In genomic region chr7:81692146-81692905, GRCh38 we compare ENCODE assay signal across 18 cellular contexts.
DNase-seq lines count a peak whose midpoint lies in the region; ATAC-seq, FAIRE-seq and TF ChIP-seq lines count a peak whose summit lies in the region.
"Had no signal": no experiment of that assay in that cellular context is flagged by ENCODE, and none has a peak within 500 bp of the region (broad histone marks: within the 10 kb centered on the region; RNA-seq: fewer than 3 reads in every experiment).

No MANE protein-coding gene starts in this region.

- intact Hi-C loops in HepG2 (cut with micrococcal nuclease; ENCODE audit: unreplicated experiment): no loop called here

- TF ChIP-seq POLR2A in HepG2 (IDR thresholded peaks at IDR 0.05; ENCODE audit: insufficient read depth in 1 of 2, low read depth in 2 of 2, low read length in 2 of 2): no peak

- no TSS peak for BruUV-seq in HepG2 (replicated peaks; lab: Mats Ljungman, UMichigan)

- TF ChIP-seq RAD21 in HepG2 (CRISPR knock-in tag; IDR thresholded peaks at IDR 0.05): no peak

- no peaks in the 10 kb centered on the region for H3K36me3 Mint-ChIP-seq in type B pancreatic cell
- H3K36me3 Mint-ChIP-seq: stimulated activated naive B cell treated with anti-CD40 and anti-IgM and Interleukin-4, amounts not matched to agents 10 μg/mL and 1 μg/mL and 100 μg/mL, for 72 hours had no signal

- TF ChIP-seq CTCF in foreskin keratinocyte (conservative IDR thresholded peaks at IDR 0.05) (no peak), HepG2 (CRISPR knock-in tag; IDR thresholded peaks at IDR 0.05) (no peak), type B pancreatic cell (conservative IDR thresholded peaks at IDR 0.05) (no peak)

- no peaks in the 10 kb centered on the region for H3K9me3 Mint-ChIP-seq in type B pancreatic cell
- H3K9me3 Mint-ChIP-seq: CD4-positive, alpha-beta T cell had no signal

- no peak overlapping the region for H3K4me2 ChIP-seq in HepG2 (ENCODE audit: low read depth, low read length)

- TF ChIP-seq EP300 in HepG2 (IDR thresholded peaks at IDR 0.05; ENCODE audit: low read depth in 2 of 2, low read length in 2 of 2): no peak
- no peak for TF ChIP-seq EP300 in HepG2 (CRISPR knock-in tag; IDR thresholded peaks at IDR 0.05; ENCODE audit: borderline replicate concordance)

- no peak overlapping the region for H3K27ac Mint-ChIP-seq in type B pancreatic cell
- H3K27ac Mint-ChIP-seq: activated T-helper 17 cell treated with anti-CD3 and anti-CD28 coated beads, Interleukin-2, amount 50 U/mL, for 72 hours; CD4-positive, alpha-beta T cell; stimulated activated naive B cell treated with anti-CD40 and anti-IgM and Interleukin-4, amounts not matched to agents 10 μg/mL and 1 μg/mL and 100 μg/mL, for 72 hours had no signal

- WGBS in HepG2 (ENCODE audit: low lambda C conversion rate): 0% methylated on average over 3 of the region's 3 CpGs

- no peak overlapping the region for H3K9ac ChIP-seq in HepG2 (ENCODE audit: insufficient read depth, low read depth, low read length)

- H3K4me3 Mint-ChIP-seq in type B pancreatic cell: no peak overlapping the region
- H3K4me3 Mint-ChIP-seq: activated T-helper 17 cell treated with anti-CD3 and anti-CD28 coated beads, Interleukin-2, amount 50 U/mL, for 72 hours; CD4-positive, alpha-beta T cell; stimulated activated naive B cell treated with anti-CD40 and anti-IgM and Interleukin-4, amounts not matched to agents 10 μg/mL and 1 μg/mL and 100 μg/mL, for 72 hours had no signal

- no peaks in the 10 kb centered on the region for H4K20me1 ChIP-seq in HepG2 (ENCODE audit: insufficient read depth, low read length)

- peak; percentile 55 for DNase-seq in Daoy (ENCODE audit: low read depth)
- DNase-seq in LHCN-M2 (ENCODE audit: low read depth): peak; percentile 69
- DNase-seq in amniotic epithelial cell (ENCODE audit: low read depth): peak; percentile 33
- no peak for DNase-seq in foreskin keratinocyte
- DNase-seq in NCI-H2196 (lab: John Stamatoyannopoulos, UW; ENCODE audit: unreplicated experiment): no peak
- DNase-seq in HepG2 (ENCODE audit: low spot score): no peak
- no peak for DNase-seq in type B pancreatic cell (ENCODE audit: extremely low spot score, unreplicated experiment)
- no peak for DNase-seq in NCI-H774 (lab: John Stamatoyannopoulos, UW)
- DNase-seq: ACHN; amniotic stem cell; CD4-positive, alpha-beta T cell; mucosa of descending colon; ovary; small intestine; stimulated activated naive B cell treated with anti-CD40 and anti-IgM and Interleukin-4, amounts not matched to agents 10 μg/mL and 1 μg/mL and 100 μg/mL, for 72 hours had no signal

- H3K4me3 ChIP-seq in HepG2 (replicated peaks in 1 of 3; ENCODE audit: insufficient read depth in 1 of 3, low read depth in 2 of 3, low read length in 3 of 3): no peak overlapping the region
- H3K4me3 ChIP-seq: coronary artery, mucosa of descending colon, ovary, tibial nerve had no signal

- H3K36me3 ChIP-seq in HepG2 (replicated peaks in 1 of 2; ENCODE audit: control insufficient read depth in 1 of 2, insufficient read depth in 2 of 2, low read length in 2 of 2): no peaks in the 10 kb centered on the region
- H3K36me3 ChIP-seq: ovary, tibial nerve had no signal

- no peaks in the 10 kb centered on the region for H3K79me2 ChIP-seq in HepG2 (ENCODE audit: insufficient read depth, low read length)

- no peak overlapping the region for H2AFZ ChIP-seq in HepG2 (ENCODE audit: low read length)

- in situ Hi-C loops in HepG2 (cut with HindIII; ENCODE audit: extremely low pct_ligation_motif_present, low pct_unique_long_range_greater_than_20kb): no loop called here

- no peaks in the 10 kb centered on the region for H3K27me3 Mint-ChIP-seq in type B pancreatic cell
- H3K27me3 Mint-ChIP-seq: activated T-helper 17 cell treated with anti-CD3 and anti-CD28 coated beads, Interleukin-2, amount 50 U/mL, for 72 hours; CD4-positive, alpha-beta T cell; stimulated activated naive B cell treated with anti-CD40 and anti-IgM and Interleukin-4, amounts not matched to agents 10 μg/mL and 1 μg/mL and 100 μg/mL, for 72 hours had no signal

- peaks cover 8% of the 10 kb centered on the region for H3K4me1 Mint-ChIP-seq in type B pancreatic cell (ENCODE audit: unreplicated experiment)
- H3K4me1 Mint-ChIP-seq: activated T-helper 17 cell treated with anti-CD3 and anti-CD28 coated beads, Interleukin-2, amount 50 U/mL, for 72 hours; stimulated activated naive B cell treated with anti-CD40 and anti-IgM and Interleukin-4, amounts not matched to agents 10 μg/mL and 1 μg/mL and 100 μg/mL, for 72 hours had no signal

- H3K27ac ChIP-seq in foreskin keratinocyte: no peak overlapping the region
- H3K27ac ChIP-seq in HepG2 (ENCODE audit: extremely low read length, insufficient read depth, low read length): no peak overlapping the region
- H3K27ac ChIP-seq: coronary artery, ovary, tibial nerve had no signal

- ATAC-seq in foreskin keratinocyte (peak; percentile 40), HepG2 (no peak)
- ATAC-seq: activated T-helper 17 cell treated with anti-CD3 and anti-CD28 coated beads, Interleukin-2, amount 50 U/mL, for 72 hours; mucosa of descending colon had no signal

- FAIRE-seq in HepG2 (lab: Jason Lieb, UNC): no peak
- FAIRE-seq: small intestine had no signal

- H3K27me3 ChIP-seq in foreskin keratinocyte (no peaks in the 10 kb centered on the region), HepG2 (ENCODE audit: control insufficient read depth in 1 of 2, insufficient read depth in 2 of 2, low read length in 2 of 2) (no peaks in the 10 kb centered on the region)
- H3K27me3 ChIP-seq: ovary, tibial nerve had no signal

- POLR2A ChIA-PET in HepG2 (lab: Yijun Ruan, JAX): no interaction called here

- no peaks in the 10 kb centered on the region for H3K9me3 ChIP-seq in HepG2 (ENCODE audit: low read length)
- H3K9me3 ChIP-seq: mucosa of descending colon, ovary, tibial nerve had no signal

- H3K4me1 ChIP-seq in foreskin keratinocyte: no peaks in the 10 kb centered on the region
- no peaks in the 10 kb centered on the region for H3K4me1 ChIP-seq in HepG2 (ENCODE audit: insufficient read depth, low read length)
- H3K4me1 ChIP-seq: tibial nerve had no signal

- CTCF ChIA-PET in HepG2 (lab: Yijun Ruan, JAX; ENCODE audit: low intra/inter-chr PET ratio, low total read pairs): no interaction called here

TF ChIP-seq in HepG2, 621 proteins besides CTCF, POLR2A, EP300 and RAD21:
- no peak for TF ChIP-seq NFKB2 (CRISPR knock-in tag; IDR thresholded peaks at IDR 0.05; ENCODE audit: borderline replicate concordance)
- no peak for TF ChIP-seq SETDB1 (CRISPR knock-in tag; IDR thresholded peaks at IDR 0.05; ENCODE audit: borderline replicate concordance)
- no peak for TF ChIP-seq KAT8 (CRISPR knock-in tag; IDR thresholded peaks at IDR 0.05)
- no peak for TF ChIP-seq DR1 (CRISPR knock-in tag; IDR thresholded peaks at IDR 0.05)
- TF ChIP-seq ZNF629 (CRISPR knock-in tag; conservative IDR thresholded peaks at IDR 0.05): no peak
- no peak for TF ChIP-seq MXD3 (CRISPR knock-in tag; IDR thresholded peaks at IDR 0.05)

Comparison
In these comparisons a context has a peak if more than half of its experiments do, and no peak if none do; other contexts are left out.
1. DNase-seq: peak in Daoy (single experiment), LHCN-M2 (single experiment) and amniotic epithelial cell (single experiment); none in foreskin keratinocyte (0 of 2), NCI-H2196 (single experiment), HepG2 (single experiment), type B pancreatic cell (single experiment) and NCI-H774 (single experiment).